ENCODE assay signal across 8 cellular contexts in the genomic region with DNA sequence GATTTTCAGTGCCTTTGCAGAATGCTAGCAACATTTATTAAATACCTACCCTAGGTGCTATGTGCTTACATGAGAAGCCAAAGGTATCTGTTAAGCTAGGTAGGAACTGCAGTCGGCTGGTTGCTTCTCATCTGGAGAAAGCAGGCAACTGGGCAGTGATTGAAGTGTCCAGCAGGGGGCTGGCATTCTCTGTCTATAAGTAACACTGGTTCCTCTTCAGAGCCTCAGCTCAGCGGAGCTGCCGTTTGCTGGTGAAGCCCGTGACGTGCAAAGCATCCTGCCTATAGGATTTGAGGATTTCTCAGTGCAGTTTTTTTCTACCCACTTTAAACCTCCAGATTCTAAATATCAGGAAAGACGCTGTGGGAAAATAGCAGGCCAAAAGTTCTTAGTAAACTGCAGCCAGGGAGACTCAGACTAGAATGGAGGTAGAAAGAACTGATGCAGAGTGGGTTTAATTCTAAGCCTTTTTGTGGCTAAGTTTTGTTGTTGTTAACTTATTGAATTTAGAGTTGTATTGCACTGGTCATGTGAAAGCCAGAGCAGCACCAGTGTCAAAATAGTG. TPM values are rescaled to one million over a fixed set of nuclear protein-coding genes. Genes with fewer than 3 reads are reported as not detected.
A peak's percentile ranks its signal among the peaks of the same experiment; 100 is the strongest.
DNase-seq lines count a peak whose midpoint lies in the region; ATAC-seq and TF ChIP-seq lines count a peak whose summit lies in the region.

A gene (plus strand): TSS at position 344 of the 565 bp plus-strand sequence. CDS start 389 bp downstream, outside the sequence.

- CTCF ChIA-PET in AG04449 (lab: Yijun Ruan, JAX): interaction anchor here (0.6 to 5.0 kb wide), 19 partner anchors 7 to 548 kb away, joined by 3 to 21 read pairs (median 4); no protein-coding TSS in a partner anchor
- CTCF ChIA-PET in WTC11 (lab: Charles Lee): interaction anchor here (0.7 to 2.6 kb wide), 23 partner anchors 8 to 385 kb away, joined by 3 to 17 read pairs (median 3); a partner anchor contains a TSS

- peak; percentile 64 for TF ChIP-seq CTCF in AG04449 (IDR thresholded peaks at IDR 0.05; ENCODE audit: insufficient read depth, low read length, missing control alignments)
- TF ChIP-seq CTCF in WTC11 (IDR thresholded peaks at IDR 0.05): peak; percentile 58
- TF ChIP-seq CTCF in kidney epithelial cell (IDR thresholded peaks at IDR 0.05; ENCODE audit: insufficient read depth, low read length, poor library complexity, severe bottlenecking): peak; percentile 94

- peak within 1 kb of the TSS; percentile 74 for H3K4me3 Mint-ChIP-seq in WTC11

- H3K4me3 ChIP-seq in AG04449 (ENCODE audit: low read depth, low read length): peak within 1 kb of the TSS; percentile 19
- no peak within 1 kb of the TSS for H3K4me3 ChIP-seq in kidney epithelial cell (ENCODE audit: low read depth, low read length)

- no peaks in the 10 kb centered on the region for H3K36me3 ChIP-seq in kidney epithelial cell (ENCODE audit: control insufficient read depth, insufficient read depth, low read length)

- peaks cover 22% of the 10 kb centered on the region for H3K36me3 Mint-ChIP-seq in WTC11

- H3K27me3 ChIP-seq in kidney epithelial cell (ENCODE audit: control insufficient read depth, insufficient read depth, low read length): no peaks in the 10 kb centered on the region

- ATAC-seq in GM18868 (IDR thresholded peaks at IDR 0.05; ENCODE audit: unreplicated experiment) (peak; percentile 54), HG03159 (IDR thresholded peaks at IDR 0.05; ENCODE audit: unreplicated experiment) (peak; percentile 64), WTC11 (peak; percentile 99)

- peaks cover 45% of the 10 kb centered on the region for H3K4me1 Mint-ChIP-seq in WTC11

- POLR2A ChIA-PET in AG04449 (lab: Yijun Ruan, JAX): no interaction called here
- POLR2A ChIA-PET in WTC11 (lab: Charles Lee): interaction anchor here (0.6 kb wide), 1 partner anchor 590 kb away, joined by 4 read pairs; no protein-coding TSS in a partner anchor

- H3K27me3 Mint-ChIP-seq in WTC11 (ENCODE audit: low read depth): peaks cover 3% of the 10 kb centered on the region; the same call in 1 of the 2 replicates

- peaks cover 21% of the 10 kb centered on the region for H3K9me3 Mint-ChIP-seq in WTC11

- peak within 1 kb of the TSS; percentile 83 for H3K27ac Mint-ChIP-seq in WTC11

- DNase-seq in AG04449 (ENCODE audit: low read depth, low spot score) (peak; percentile 58), NCI-H2227 (lab: John Stamatoyannopoulos, UW; ENCODE audit: unreplicated experiment) (peak; percentile 90), WTC11 (ENCODE audit: low spot score) (peak; percentile 82), cerebellum (ENCODE audit: low spot score) (peak; percentile 19), kidney epithelial cell (ENCODE audit: low read depth) (peak; percentile 51)
- peak; percentile 36 to 49 for DNase-seq in stimulated activated CD4-positive, alpha-beta T cell treated with anti-CD3 and anti-CD28 coated beads, Interleukin-2, amount 100 ng/mL, for 48 hours

TF ChIP-seq in WTC11, 78 proteins besides CTCF, POLR2A, EP300 and RAD21:
- TF ChIP-seq ETV6 (CRISPR knock-in tag; IDR thresholded peaks at IDR 0.05): no peak
- TF ChIP-seq ZBTB21 (CRISPR knock-in tag; IDR thresholded peaks at IDR 0.05; ENCODE audit: borderline replicate concordance): no peak
- TF ChIP-seq NFYB (CRISPR knock-in tag; conservative IDR thresholded peaks at IDR 0.05; ENCODE audit: low read depth): 0 out of 2 replicates have a peak, but pooled peaks have one; percentile 10

RNA-seq across cellular contexts. Expression of the gene that starts here (rescaled TPM):
- 8.9 to 18.4 TPM (median 18.0 TPM) in 3 replicates for total RNA-seq in WTC11 (2021)
- total RNA-seq in cerebellum: 0.36 TPM
- total RNA-seq in kidney epithelial cell: not detected in 2 replicates

Comparison
In these comparisons a context has a peak if more than half of its experiments do, and no peak if none do; other contexts are left out.
1. Peak in DNase-seq in cerebellum; RNA of the gene not detected or under 1 TPM.
2. Peak in DNase-seq in kidney epithelial cell; RNA of the gene not detected or under 1 TPM.
3. DNase-seq: peak in every context shown above with its lines; median percentile 90 in NCI-H2227; 82 in WTC11; 58 in AG04449; 51 in kidney epithelial cell; 42 in stimulated activated CD4-positive, alpha-beta T cell treated with anti-CD3 and anti-CD28 coated beads, Interleukin-2, amount 100 ng/mL, for 48 hours; 19 in cerebellum.